ENCODE assay signal across 8 cellular contexts in the genomic region with DNA sequence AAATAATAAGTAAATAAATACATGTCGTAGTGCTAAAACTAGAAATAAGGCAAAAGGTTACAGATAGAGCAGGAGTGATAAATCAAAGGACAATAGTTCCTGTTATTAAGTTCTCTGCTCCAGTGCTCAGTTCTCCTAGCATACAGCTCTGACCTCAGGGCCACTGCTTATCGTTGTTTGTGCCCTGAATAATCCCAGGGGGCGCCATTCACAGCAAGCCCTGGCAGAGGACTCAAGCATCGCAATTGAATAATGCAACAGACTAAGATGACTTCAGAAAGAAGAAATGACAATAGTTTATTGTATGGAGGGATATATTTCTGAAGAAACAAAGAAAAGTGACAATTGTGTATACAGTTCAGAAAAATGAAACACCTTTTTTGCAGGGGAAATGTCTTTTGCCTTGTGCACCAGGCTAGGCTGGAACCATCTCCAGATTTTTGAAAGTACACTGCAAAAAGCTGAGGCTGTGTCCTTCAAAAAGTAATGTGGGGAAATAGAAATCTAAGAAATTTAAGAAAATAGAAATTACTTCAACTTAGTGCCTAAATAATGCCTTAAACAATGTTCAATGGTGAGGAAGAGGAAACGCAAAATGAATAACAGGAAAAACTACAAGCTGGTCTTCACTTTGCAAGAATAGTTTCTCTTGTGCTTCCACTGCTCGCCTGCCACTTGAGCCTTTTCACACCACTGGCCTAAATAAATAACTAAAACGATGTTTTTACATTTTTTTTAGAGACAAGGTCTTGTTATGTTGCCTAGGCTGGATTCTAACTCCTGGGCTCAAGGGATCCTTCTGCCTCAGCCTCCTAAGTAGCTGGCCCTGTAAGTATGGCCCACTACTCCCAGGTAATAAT. TPM values are rescaled to one million over a fixed set of nuclear protein-coding genes. Genes with fewer than 3 reads are reported as not detected.
DNase-seq lines count a peak whose midpoint lies in the region; ATAC-seq and TF ChIP-seq lines count a peak whose summit lies in the region.

No MANE protein-coding gene starts in this region.

- H3K4me2 ChIP-seq in smooth muscle cell = no peak overlapping the region

- H3K9me3 ChIP-seq in smooth muscle cell (replicated peaks; ENCODE audit: low read depth) = no peaks in the 10 kb centered on the region

- no peak overlapping the region for H3K27ac ChIP-seq in smooth muscle cell (ENCODE audit: low read depth)

- peak; percentile 39 for DNase-seq in A172 (ENCODE audit: low spot score)
- DNase-seq in NCI-H1694 treated with DMSO at 0.1 percent for 48 hours (lab: John Stamatoyannopoulos, UW) = peak; percentile 22
- DNase-seq in activated CD8-positive, alpha-beta T cell treated with anti-CD3 and anti-CD28 coated beads, Interleukin-2, amount 10 ng/mL, durations not matched to agents 7 days and 5 days = peak; percentile 57
- DNase-seq in foreskin fibroblast = peak in 1 of 2 donors; percentile 33
- DNase-seq in smooth muscle cell (lab: John Stamatoyannopoulos, UW; ENCODE audit: unreplicated experiment) = no peak
- DNase-seq in epidermal melanocyte (ENCODE audit: insufficient read length, low spot score) = no peak
- no peak for DNase-seq in LoVo (ENCODE audit: low spot score)

- no peaks in the 10 kb centered on the region for H3K36me3 Mint-ChIP-seq in activated CD8-positive, alpha-beta T cell treated with anti-CD3 and anti-CD28 coated beads, Interleukin-2, amount 10 ng/mL, durations not matched to agents 7 days and 5 days (ENCODE audit: low read depth)

- H3K36me3 ChIP-seq in smooth muscle cell (ENCODE audit: low read depth) = no peaks in the 10 kb centered on the region

- H3F3A ChIP-seq in smooth muscle cell (ENCODE audit: low read depth) = no peaks in the 10 kb centered on the region

- WGBS in smooth muscle cell (ENCODE audit: low lambda C conversion rate) = 54% methylated on average over 7 of the region's 7 CpGs

- no peak overlapping the region for H3K4me3 Mint-ChIP-seq in activated CD8-positive, alpha-beta T cell treated with anti-CD3 and anti-CD28 coated beads, Interleukin-2, amount 10 ng/mL, durations not matched to agents 7 days and 5 days

- no peaks in the 10 kb centered on the region for H3K4me1 Mint-ChIP-seq in activated CD8-positive, alpha-beta T cell treated with anti-CD3 and anti-CD28 coated beads, Interleukin-2, amount 10 ng/mL, durations not matched to agents 7 days and 5 days (ENCODE audit: low read depth)

- no peaks in the 10 kb centered on the region for H3K4me1 ChIP-seq in smooth muscle cell (ENCODE audit: low read depth)

- H3K9ac ChIP-seq in smooth muscle cell (ENCODE audit: low read depth) = no peak overlapping the region

- H3K9me3 Mint-ChIP-seq in activated CD8-positive, alpha-beta T cell treated with anti-CD3 and anti-CD28 coated beads, Interleukin-2, amount 10 ng/mL, durations not matched to agents 7 days and 5 days (ENCODE audit: insufficient read depth) = no peaks in the 10 kb centered on the region

- POLR2A ChIA-PET in activated CD8-positive, alpha-beta T cell treated with anti-CD3 and anti-CD28 coated beads, Interleukin-2, amount 10 ng/mL, durations not matched to agents 7 days and 5 days (lab: Charles Lee) = interaction anchor here (1.3 kb wide), 1 partner anchor 67 kb away, joined by 3 read pairs; a partner anchor contains a TSS

- peak; percentile 59 for TF ChIP-seq CTCF in GM12873 (IDR thresholded peaks at IDR 0.05; ENCODE audit: insufficient read depth, low read depth, low read length, missing control alignments)
- peak; percentile 13 for TF ChIP-seq CTCF in foreskin fibroblast (IDR thresholded peaks at IDR 0.05; ENCODE audit: low read depth, low read length)
- TF ChIP-seq CTCF in smooth muscle cell (IDR thresholded peaks at IDR 0.05; ENCODE audit: borderline replicate concordance, insufficient read depth, poor library complexity, severe bottlenecking) = peak; percentile 29

- H3K79me2 ChIP-seq in smooth muscle cell (ENCODE audit: low read depth) = no peaks in the 10 kb centered on the region

- H3K27me3 ChIP-seq in smooth muscle cell (ENCODE audit: low read depth) = no peaks in the 10 kb centered on the region

- peak; percentile 65 for ATAC-seq in activated CD8-positive, alpha-beta T cell treated with anti-CD3 and anti-CD28 coated beads, Interleukin-2, amount 10 ng/mL, durations not matched to agents 7 days and 5 days

- H3K27ac Mint-ChIP-seq in activated CD8-positive, alpha-beta T cell treated with anti-CD3 and anti-CD28 coated beads, Interleukin-2, amount 10 ng/mL, durations not matched to agents 7 days and 5 days = no peak overlapping the region

- H3K4me3 ChIP-seq in foreskin fibroblast (ENCODE audit: low read depth in 1 of 2, low read length in 2 of 2) (no peak overlapping the region), smooth muscle cell (no peak overlapping the region)

- no peak overlapping the region for H2AFZ ChIP-seq in smooth muscle cell (ENCODE audit: low read depth)

- CTCF ChIA-PET in activated CD8-positive, alpha-beta T cell treated with anti-CD3 and anti-CD28 coated beads, Interleukin-2, amount 10 ng/mL, durations not matched to agents 7 days and 5 days (lab: Charles Lee) = interaction anchor here (0.7 to 1.9 kb wide), 12 partner anchors 8 to 483 kb away, joined by 3 to 10 read pairs (median 3); a partner anchor contains a TSS

- no peaks in the 10 kb centered on the region for H4K20me1 ChIP-seq in smooth muscle cell (ENCODE audit: low read depth)

- H3K27me3 Mint-ChIP-seq in activated CD8-positive, alpha-beta T cell treated with anti-CD3 and anti-CD28 coated beads, Interleukin-2, amount 10 ng/mL, durations not matched to agents 7 days and 5 days (ENCODE audit: low read depth) = peaks cover 2% of the 10 kb centered on the region

RNA-seq across cellular contexts. Expression of a gene that starts 19.0 kb away (rescaled TPM):
- 4.9 and 5.5 TPM in 2 replicates for total RNA-seq in A172 (2014; rRNA removed; shearing (Covaris generic))
- 1 to 10 TPM; 6.1 to 6.3 TPM for total RNA-seq in activated CD8-positive, alpha-beta T cell treated with anti-CD3 and anti-CD28 coated beads, Interleukin-2, amount 10 ng/mL, durations not matched to agents 7 days and 5 days
- 8.8 and 15.1 TPM in 2 replicates for total RNA-seq in smooth muscle cell
- 7.2 and 9.6 TPM in 2 replicates for polyA plus RNA-seq in smooth muscle cell

Comparison
In these comparisons a context has a peak if more than half of its experiments do, and no peak if none do; other contexts are left out.
1. DNase-seq: peak in A172 (single experiment), NCI-H1694 treated with DMSO at 0.1 percent for 48 hours (single experiment) and activated CD8-positive, alpha-beta T cell treated with anti-CD3 and anti-CD28 coated beads, Interleukin-2, amount 10 ng/mL, durations not matched to agents 7 days and 5 days (single experiment); none in smooth muscle cell (single experiment), epidermal melanocyte (single experiment) and LoVo (single experiment).
2. Peak in every context shown above with its lines, with median percentiles within 50 percentile points of each other: CTCF ChIP-seq.